In genomic region chr12:40561395-40561966, GRCh38 we compare ENCODE assay signal across 18 cellular contexts.
DNase-seq lines count a peak whose midpoint lies in the region; ATAC-seq and TF ChIP-seq lines count a peak whose summit lies in the region.
"Had no signal": no experiment of that assay in that cellular context is flagged by ENCODE, and none has a peak within 500 bp of the region (broad histone marks: within the 10 kb centered on the region; RNA-seq: fewer than 3 reads in every experiment).

No MANE protein-coding gene starts in this region.

- H3K27ac ChIP-seq in ovary, result no peak overlapping the region
- H3K27ac ChIP-seq: upper lobe of right lung had no signal

- H3K9me3 ChIP-seq in ovary, result no peaks in the 10 kb centered on the region
- H3K9me3 ChIP-seq: upper lobe of right lung had no signal

- TF ChIP-seq POLR2A in ovary (IDR thresholded peaks at IDR 0.05), result no peak

- TF ChIP-seq EP300 in ovary (IDR thresholded peaks at IDR 0.05), result no peak

- H3K36me3 ChIP-seq in ovary, result no peaks in the 10 kb centered on the region
- H3K36me3 ChIP-seq: upper lobe of right lung had no signal

- WGBS in ovary, 3 donors, result 70 to 77% (median 74%) methylated on average over 4 of the region's 4 CpGs

- H3K4me3 ChIP-seq in ovary, result no peak overlapping the region
- H3K4me3 ChIP-seq: upper lobe of right lung had no signal

- peak; percentile 40 for ATAC-seq in GM18508 (IDR thresholded peaks at IDR 0.05; ENCODE audit: insufficient read depth, unreplicated experiment)
- peak; percentile 59 for ATAC-seq in GM19452 (IDR thresholded peaks at IDR 0.05; ENCODE audit: unreplicated experiment)
- ATAC-seq in HG02885 (IDR thresholded peaks at IDR 0.05; ENCODE audit: poor library complexity, unreplicated experiment), result peak; percentile 55
- peak; percentile 66 for ATAC-seq in HG03521 (IDR thresholded peaks at IDR 0.05; ENCODE audit: unreplicated experiment)
- ATAC-seq in left cardiac atrium, result no peak
- ATAC-seq: activated naive CD8-positive, alpha-beta T cell treated with anti-CD3 and anti-CD28 coated beads, Interleukin-2, amount 50 U/mL, for 24 hours; left lobe of liver; upper lobe of right lung had no signal

- no peaks in the 10 kb centered on the region for H3K27me3 ChIP-seq in ovary
- H3K27me3 ChIP-seq: upper lobe of right lung had no signal

- intact Hi-C loops in ovary (cut with DNase I) (no loop called here), left cardiac atrium (cut with DNase I) (no loop called here)

- TF ChIP-seq CTCF in ovary (IDR thresholded peaks at IDR 0.05), result no peak

- H3K4me1 ChIP-seq in ovary (ENCODE audit: insufficient read depth), result no peaks in the 10 kb centered on the region
- H3K4me1 ChIP-seq: upper lobe of right lung had no signal

- DNase-seq in ovary, result no peak
- no peak for DNase-seq in COLO668 (lab: John Stamatoyannopoulos, UW; ENCODE audit: unreplicated experiment)
- no peak for DNase-seq in left cardiac atrium
- DNase-seq in activated CD4-positive, alpha-beta T cell treated with anti-CD3 and anti-CD28 coated beads, Interleukin-2, amount 50 U/mL, for 1 hour, result no peak
- DNase-seq: activated CD4-positive, alpha-beta T cell treated with anti-CD3 and anti-CD28 coated beads for 4 hours; activated naive CD8-positive, alpha-beta T cell treated with anti-CD3 and anti-CD28 coated beads, Interleukin-2, amount 50 U/mL, for 24 hours; activated T-cell treated with anti-CD3 and anti-CD28 coated beads, Interleukin-2, amount 50 U/mL, for 1 hour; caudate nucleus; effector CD8-positive, alpha-beta T cell; H9; NCI-H1048; NCI-H748 treated with DMSO at 0.1 percent for 48 hours; upper lobe of right lung had no signal

Comparison
In these comparisons a context has a peak if more than half of its experiments do, and no peak if none do; other contexts are left out.
1. ATAC-seq: peak in GM18508 (single experiment), GM19452 (single experiment), HG02885 (single experiment) and HG03521 (single experiment); none in left cardiac atrium (0 of 2).